Comparison of ENCODE assay signal across 32 cellular contexts in genomic region chr10:14859775-14860174, GRCh38. TPM values are rescaled to one million over a fixed set of nuclear protein-coding genes. Genes with fewer than 3 reads are reported as not detected.
A peak's percentile ranks its signal among the peaks of the same experiment; 100 is the strongest.
DNase-seq lines count a peak whose midpoint lies in the region; ATAC-seq, FAIRE-seq and TF ChIP-seq lines count a peak whose summit lies in the region.
"Had no signal": no experiment of that assay in that cellular context is flagged by ENCODE, and none has a peak within 500 bp of the region (broad histone marks: within the 10 kb centered on the region; RNA-seq: fewer than 3 reads in every experiment).

No MANE protein-coding gene starts in this region.

- no peak overlapping the region for H3K27ac Mint-ChIP-seq in CD4-positive, alpha-beta T cell
- H3K27ac Mint-ChIP-seq: activated CD4-positive, alpha-beta T cell treated with anti-CD3 and anti-CD28 coated beads for 36 hours had no signal

- H3K4me2 ChIP-seq in HepG2 (ENCODE audit: low read depth, low read length) (no peak overlapping the region), hepatocyte (no peak overlapping the region)
- H3K4me2 ChIP-seq: A549 had no signal

- peaks cover 10% of the 10 kb centered on the region; the same call in 1 of the 2 replicates for H3K4me1 ChIP-seq in HepG2 (ENCODE audit: insufficient read depth, low read length)
- no peaks in the 10 kb centered on the region for H3K4me1 ChIP-seq in right lobe of liver
- H3K4me1 ChIP-seq in hepatocyte (ENCODE audit: insufficient read depth) = peaks cover 13% of the 10 kb centered on the region
- H3K4me1 ChIP-seq: BE2C, gastroesophageal sphincter, parathyroid adenoma had no signal

- ATAC-seq in HepG2 (no peak), right lobe of liver (no peak)
- no peak for ATAC-seq in CD4-positive, alpha-beta T cell (ENCODE audit: poor library complexity)
- ATAC-seq: activated CD4-positive, alpha-beta T cell treated with anti-CD3 and anti-CD28 coated beads for 36 hours; activated CD8-positive, alpha-beta T cell treated with anti-CD3 and anti-CD28 coated beads, Interleukin-2, amount 10 ng/mL, durations not matched to agents 7 days and 5 days; gastroesophageal sphincter had no signal

- H3K27me3 Mint-ChIP-seq in CD4-positive, alpha-beta T cell = no peaks in the 10 kb centered on the region
- H3K27me3 Mint-ChIP-seq: activated CD4-positive, alpha-beta T cell treated with anti-CD3 and anti-CD28 coated beads for 36 hours; memory B cell had no signal

- TF ChIP-seq POLR2A in HepG2 (IDR thresholded peaks at IDR 0.05; ENCODE audit: insufficient read depth in 1 of 2, low read depth in 2 of 2, low read length in 2 of 2) (no peak), right lobe of liver (IDR thresholded peaks at IDR 0.05) (no peak), lower leg skin (IDR thresholded peaks at IDR 0.05) (no peak)

- no peak for TF ChIP-seq EP300 in HepG2 (IDR thresholded peaks at IDR 0.05; ENCODE audit: low read depth in 2 of 2, low read length in 2 of 2)
- no peak for TF ChIP-seq EP300 in HepG2 (CRISPR knock-in tag; IDR thresholded peaks at IDR 0.05; ENCODE audit: borderline replicate concordance)

- H3K9ac ChIP-seq in HepG2 (ENCODE audit: insufficient read depth, low read depth, low read length) = no peak overlapping the region
- H3K9ac ChIP-seq: parathyroid adenoma had no signal

- H3K79me2 ChIP-seq in HepG2 (ENCODE audit: insufficient read depth, low read length) = no peaks in the 10 kb centered on the region
- H3K79me2 ChIP-seq in hepatocyte = no peaks in the 10 kb centered on the region

- POLR2A ChIA-PET in HepG2 (lab: Yijun Ruan, JAX) = no interaction called here
- POLR2A ChIA-PET in CD4-positive, alpha-beta T cell (lab: Charles Lee) = no interaction called here

- H3K4me3 ChIP-seq in HepG2 (replicated peaks in 1 of 3; ENCODE audit: insufficient read depth in 1 of 3, low read depth in 2 of 3, low read length in 3 of 3) (no peak overlapping the region), right lobe of liver (no peak overlapping the region), hepatocyte (no peak overlapping the region), lower leg skin (ENCODE audit: low read depth, poor library complexity, severe bottlenecking) (no peak overlapping the region)
- H3K4me3 ChIP-seq: A549, gastroesophageal sphincter, HAP-1, MG63, skin epidermis had no signal

- H3K27me3 ChIP-seq in HepG2 (ENCODE audit: control insufficient read depth in 1 of 2, insufficient read depth in 2 of 2, low read length in 2 of 2) = no peaks in the 10 kb centered on the region
- H3K27me3 ChIP-seq in right lobe of liver = no peaks in the 10 kb centered on the region
- H3K27me3 ChIP-seq in hepatocyte = no peaks in the 10 kb centered on the region
- H3K27me3 ChIP-seq in CD4-positive, alpha-beta T cell (ENCODE audit: control insufficient read depth, insufficient read depth, low read length) = no peaks in the 10 kb centered on the region
- H3K27me3 ChIP-seq: BE2C, gastroesophageal sphincter, MG63 had no signal

- no peaks in the 10 kb centered on the region for H3K9me2 ChIP-seq in hepatocyte (replicated peaks; ENCODE audit: insufficient read depth)

- H3K9me3 Mint-ChIP-seq in CD4-positive, alpha-beta T cell = no peaks in the 10 kb centered on the region
- H3K9me3 Mint-ChIP-seq: memory B cell had no signal

- CTCF ChIA-PET in HepG2 (lab: Yijun Ruan, JAX; ENCODE audit: low intra/inter-chr PET ratio, low total read pairs) = no interaction called here
- CTCF ChIA-PET in CD4-positive, alpha-beta T cell (lab: Charles Lee) = no interaction called here

- no peaks in the 10 kb centered on the region for H4K20me1 ChIP-seq in HepG2 (ENCODE audit: insufficient read depth, low read length)
- no peaks in the 10 kb centered on the region for H4K20me1 ChIP-seq in hepatocyte (ENCODE audit: insufficient read depth, poor library complexity, severe bottlenecking)

- no peak overlapping the region for H3K4me3 Mint-ChIP-seq in CD4-positive, alpha-beta T cell
- H3K4me3 Mint-ChIP-seq: activated CD4-positive, alpha-beta T cell treated with anti-CD3 and anti-CD28 coated beads for 36 hours; activated CD8-positive, alpha-beta T cell treated with anti-CD3 and anti-CD28 coated beads, Interleukin-2, amount 10 ng/mL, durations not matched to agents 7 days and 5 days; memory B cell had no signal

- peaks cover 74% of the 10 kb centered on the region for H3K36me3 Mint-ChIP-seq in CD4-positive, alpha-beta T cell (ENCODE audit: low read depth)

- no peaks in the 10 kb centered on the region for H3K9me3 ChIP-seq in HepG2 (ENCODE audit: low read length)
- no peaks in the 10 kb centered on the region for H3K9me3 ChIP-seq in right lobe of liver
- no peaks in the 10 kb centered on the region for H3K9me3 ChIP-seq in hepatocyte (ENCODE audit: low read depth)
- no peaks in the 10 kb centered on the region for H3K9me3 ChIP-seq in CD4-positive, alpha-beta T cell (ENCODE audit: control insufficient read depth, low read length)
- H3K9me3 ChIP-seq: A549, BE2C, gastroesophageal sphincter, HAP-1, MG63 had no signal

- no peaks in the 10 kb centered on the region for H3K4me1 Mint-ChIP-seq in CD4-positive, alpha-beta T cell (ENCODE audit: low read depth)
- H3K4me1 Mint-ChIP-seq: activated CD4-positive, alpha-beta T cell treated with anti-CD3 and anti-CD28 coated beads for 36 hours; memory B cell had no signal

- H2AFZ ChIP-seq in HepG2 (ENCODE audit: low read length) (no peak overlapping the region), hepatocyte (no peak overlapping the region)
- H2AFZ ChIP-seq: parathyroid adenoma had no signal

- H3K36me3 ChIP-seq in HepG2 (replicated peaks in 1 of 2; ENCODE audit: control insufficient read depth in 1 of 2, insufficient read depth in 2 of 2, low read length in 2 of 2) = peaks cover 0 to 6% of the 10 kb centered on the region in 2 experiments; a peak in 2 of 5 replicates
- no peaks in the 10 kb centered on the region for H3K36me3 ChIP-seq in right lobe of liver
- H3K36me3 ChIP-seq in hepatocyte (replicated peaks; ENCODE audit: insufficient read depth, low read depth) = no peaks in the 10 kb centered on the region
- H3K36me3 ChIP-seq: BE2C had no signal

- no peak for TF ChIP-seq RAD21 in HepG2 (CRISPR knock-in tag; IDR thresholded peaks at IDR 0.05)

- TF ChIP-seq CTCF in HepG2 (CRISPR knock-in tag; IDR thresholded peaks at IDR 0.05) (no peak), right lobe of liver (IDR thresholded peaks at IDR 0.05) (no peak), hepatocyte (IDR thresholded peaks at IDR 0.05; ENCODE audit: poor library complexity) (no peak), lower leg skin (IDR thresholded peaks at IDR 0.05) (no peak)
- TF ChIP-seq CTCF in CD4-positive, alpha-beta T cell (IDR thresholded peaks at IDR 0.05) = no peak

- DNase-seq in HepG2 (ENCODE audit: low spot score) (no peak), right lobe of liver (no peak), RCC 7860 (ENCODE audit: low spot score) (no peak), hepatocyte (ENCODE audit: low spot score) (no peak), G401 (ENCODE audit: low spot score) (no peak), lower leg skin (ENCODE audit: low spot score in 2 of 2) (no peak), NCI-H146 (lab: John Stamatoyannopoulos, UW) (no peak)
- no peak for DNase-seq in CD4-positive, alpha-beta T cell
- DNase-seq: activated CD4-positive, alpha-beta T cell treated with anti-CD3 and anti-CD28 coated beads for 36 hours; activated CD8-positive, alpha-beta T cell treated with anti-CD3 and anti-CD28 coated beads, Interleukin-2, amount 10 ng/mL, durations not matched to agents 7 days and 5 days; activated naive CD4-positive, alpha-beta T cell treated with anti-CD3 and anti-CD28 coated beads, Interleukin-2, amount 50 U/mL, for 16 hours; amygdala; BE2C; DMS79; GF-D8; left colon; MG63; NCI-H1417 treated with DMSO at 0.1 percent for 48 hours; NCI-H2081 treated with DMSO at 0.1 percent for 48 hours; NCI-H2227 treated with DMSO at 0.1 percent for 48 hours; NCI-H526; retina; SIG-M5; stimulated activated naive CD4-positive, alpha-beta T cell treated with Interleukin-2 at 50 U/mL for 16 hours; T1000 had no signal

- no peak overlapping the region for H3K27ac ChIP-seq in HepG2 (ENCODE audit: extremely low read length, insufficient read depth, low read length)
- H3K27ac ChIP-seq in right lobe of liver = no peak overlapping the region
- H3K27ac ChIP-seq in hepatocyte = peak overlapping the region; percentile 67
- H3K27ac ChIP-seq in CD4-positive, alpha-beta T cell (ENCODE audit: low read depth, low read length) = no peak overlapping the region
- H3K27ac ChIP-seq: A549, gastroesophageal sphincter, parathyroid adenoma, skin epidermis, VCaP had no signal

- intact Hi-C loops in HepG2 (cut with micrococcal nuclease; ENCODE audit: unreplicated experiment) (no loop called here), right lobe of liver (cut with DNase I) (no loop called here), lower leg skin (cut with DNase I; ENCODE audit: low total_unique reads) (no loop called here)
- intact Hi-C loops in CD4-positive, alpha-beta T cell (cut with DNase I, micrococcal nuclease) = no loop called here

- FAIRE-seq in HepG2 (lab: Jason Lieb, UNC) (no peak), RCC 7860 (lab: Jason Lieb, UNC) (peak; percentile 10)
- FAIRE-seq: A549 had no signal

- in situ Hi-C loops in HepG2 (cut with HindIII; ENCODE audit: extremely low pct_ligation_motif_present, low pct_unique_long_range_greater_than_20kb) = no loop called here
- in situ Hi-C loops in G401 (cut with HindIII; ENCODE audit: low sequenced_read_pairs) = no loop called here

- no TSS peak for BruUV-seq in HepG2 (replicated peaks; lab: Mats Ljungman, UMichigan)

RNA-seq across cellular contexts. Expression of gene SUV39H2, which starts 18.9 kb away (rescaled TPM):
- total RNA-seq in HepG2 (2016; rRNA removed; fragmentation: Illumina TruSeq; extraction: Trizol) (44.3 and 68.8 TPM in 2 replicates), right lobe of liver (1 to 10 TPM; 2.8 to 6.0 (median 4.1) TPM), hepatocyte (15.5 and 19.9 TPM in 2 replicates), lower leg skin (1 to 10 TPM in 3 of 4 donors, under 1 TPM in 1; 0.99 to 5.3 (median 3.5) TPM)
- total RNA-seq in HepG2 (2016; cell fraction: cytosol; rRNA removed; fragmentation: Illumina TruSeq; extraction: Trizol; ENCODE audit: low read depth) = 20.7 and 23.6 TPM in 2 replicates
- 42.7 and 64.8 TPM in 2 replicates for total RNA-seq in HepG2 (2016; cell fraction: insoluble cytoplasmic fraction; rRNA removed; fragmentation: Illumina TruSeq; extraction: Trizol)
- total RNA-seq in HepG2 (2016; cell fraction: membrane; rRNA removed; fragmentation: Illumina TruSeq; extraction: Trizol) = 49.3 and 50.1 TPM in 2 replicates
- total RNA-seq in HepG2 (2016; cell fraction: nucleus; rRNA removed; fragmentation: Illumina TruSeq; extraction: Trizol) = 30.7 and 31.3 TPM in 2 replicates
- polyA plus RNA-seq in HepG2 (2011; rRNA removed) (5.9 and 9.0 TPM in 2 replicates), hepatocyte (8.0 and 8.6 TPM in 2 replicates)
- polyA plus RNA-seq in HepG2 (2011; cell fraction: cytosol; rRNA removed) = 3.1 and 5.2 TPM in 2 replicates
- 4.5 and 5.0 TPM in 2 replicates for polyA plus RNA-seq in HepG2 (2011; cell fraction: nucleus; rRNA removed)
- polyA plus RNA-seq in HepG2 (2012) = 12.7 and 17.6 TPM in 2 replicates
- 13.6 and 17.0 TPM in 2 replicates for polyA plus RNA-seq in HepG2 (2016; cell fraction: cytosol; fragmentation: Illumina TruSeq; extraction: Trizol; ENCODE audit: low read depth)
- 54.6 and 59.6 TPM in 2 replicates for polyA plus RNA-seq in HepG2 (2016; cell fraction: insoluble cytoplasmic fraction; fragmentation: Illumina TruSeq; extraction: Trizol; ENCODE audit: low read depth)
- polyA plus RNA-seq in HepG2 (2016; cell fraction: membrane; fragmentation: Illumina TruSeq; extraction: Trizol; ENCODE audit: low read depth) = 29.4 and 34.4 TPM in 2 replicates
- polyA plus RNA-seq in HepG2 (2016; cell fraction: nucleus; fragmentation: Illumina TruSeq; extraction: Trizol; ENCODE audit: insufficient read depth, low read depth) = 25.2 and 27.2 TPM in 2 replicates
- polyA minus RNA-seq in HepG2 (2011; rRNA and poly(A)+ RNA removed; ENCODE audit: low replicate concordance) = 14.8 and 22.1 TPM in 2 replicates
- 12.4 and 12.8 TPM in 2 replicates for polyA minus RNA-seq in HepG2 (2011; cell fraction: cytosol; rRNA and poly(A)+ RNA removed)
- polyA minus RNA-seq in HepG2 (2011; cell fraction: nucleus; rRNA and poly(A)+ RNA removed) = 27.1 and 31.3 TPM in 2 replicates
- 31.0 and 44.0 TPM in 2 replicates for total RNA-seq in G401 (2014; rRNA removed; shearing (Covaris generic))
- 1 to 10 TPM; 3.4 to 3.5 TPM for total RNA-seq in CD4-positive, alpha-beta T cell

RNA-seq across cellular contexts. Expression of gene HSPA14, which starts 21.7 kb away (rescaled TPM):
- total RNA-seq in HepG2 (2016; rRNA removed; fragmentation: Illumina TruSeq; extraction: Trizol) (29.8 and 42.9 TPM in 2 replicates), right lobe of liver (1 to 10 TPM; 2.7 to 8.6 (median 4.9) TPM), hepatocyte (12.8 and 20.2 TPM in 2 replicates), lower leg skin (1 to 10 TPM; 3.6 to 9.2 (median 5.9) TPM)
- total RNA-seq in HepG2 (2016; cell fraction: cytosol; rRNA removed; fragmentation: Illumina TruSeq; extraction: Trizol; ENCODE audit: low read depth) = 6.3 and 7.7 TPM in 2 replicates
- 29.1 and 44.5 TPM in 2 replicates for total RNA-seq in HepG2 (2016; cell fraction: insoluble cytoplasmic fraction; rRNA removed; fragmentation: Illumina TruSeq; extraction: Trizol)
- total RNA-seq in HepG2 (2016; cell fraction: membrane; rRNA removed; fragmentation: Illumina TruSeq; extraction: Trizol) = 14.3 TPM in 2 replicates
- total RNA-seq in HepG2 (2016; cell fraction: nucleus; rRNA removed; fragmentation: Illumina TruSeq; extraction: Trizol) = 14.4 and 15.2 TPM in 2 replicates
- polyA plus RNA-seq in HepG2 (2011; rRNA removed) (6.7 and 10.7 TPM in 2 replicates), hepatocyte (9.9 and 13.8 TPM in 2 replicates)
- polyA plus RNA-seq in HepG2 (2011; cell fraction: cytosol; rRNA removed) = 4.2 and 4.8 TPM in 2 replicates
- polyA plus RNA-seq in HepG2 (2011; cell fraction: nucleus; rRNA removed) = 5.3 and 6.5 TPM in 2 replicates
- 6.8 and 7.8 TPM in 2 replicates for polyA plus RNA-seq in HepG2 (2012)
- 4.1 and 4.4 TPM in 2 replicates for polyA plus RNA-seq in HepG2 (2016; cell fraction: cytosol; fragmentation: Illumina TruSeq; extraction: Trizol; ENCODE audit: low read depth)
- polyA plus RNA-seq in HepG2 (2016; cell fraction: insoluble cytoplasmic fraction; fragmentation: Illumina TruSeq; extraction: Trizol; ENCODE audit: low read depth) = 34.0 and 35.5 TPM in 2 replicates
- polyA plus RNA-seq in HepG2 (2016; cell fraction: membrane; fragmentation: Illumina TruSeq; extraction: Trizol; ENCODE audit: low read depth) = 6.9 and 7.7 TPM in 2 replicates
- polyA plus RNA-seq in HepG2 (2016; cell fraction: nucleus; fragmentation: Illumina TruSeq; extraction: Trizol; ENCODE audit: insufficient read depth, low read depth) = 19.9 and 23.1 TPM in 2 replicates
- polyA minus RNA-seq in HepG2 (2011; rRNA and poly(A)+ RNA removed; ENCODE audit: low replicate concordance) = 1.3 and 3.7 TPM in 2 replicates
- 2.6 and 3.1 TPM in 2 replicates for polyA minus RNA-seq in HepG2 (2011; cell fraction: cytosol; rRNA and poly(A)+ RNA removed)
- polyA minus RNA-seq in HepG2 (2011; cell fraction: nucleus; rRNA and poly(A)+ RNA removed) = 10.1 and 10.6 TPM in 2 replicates
- total RNA-seq in G401 (2014; rRNA removed; shearing (Covaris generic)) = 52.3 and 63.7 TPM in 2 replicates
- 10 to 100 TPM; 29.1 to 33.4 TPM for total RNA-seq in CD4-positive, alpha-beta T cell

RNA-seq across cellular contexts. Expression of gene MSANTD7, which starts 21.7 kb away (rescaled TPM):
- total RNA-seq in HepG2 (2016; rRNA removed; fragmentation: Illumina TruSeq; extraction: Trizol) = 16.7 and 22.8 TPM in 2 replicates
- 2.6 and 2.8 TPM in 2 replicates for total RNA-seq in HepG2 (2016; cell fraction: cytosol; rRNA removed; fragmentation: Illumina TruSeq; extraction: Trizol; ENCODE audit: low read depth)
- total RNA-seq in HepG2 (2016; cell fraction: insoluble cytoplasmic fraction; rRNA removed; fragmentation: Illumina TruSeq; extraction: Trizol) = 17.3 and 21.2 TPM in 2 replicates
- total RNA-seq in HepG2 (2016; cell fraction: membrane; rRNA removed; fragmentation: Illumina TruSeq; extraction: Trizol) = 12.6 and 15.8 TPM in 2 replicates
- 11.5 and 14.9 TPM in 2 replicates for total RNA-seq in HepG2 (2016; cell fraction: nucleus; rRNA removed; fragmentation: Illumina TruSeq; extraction: Trizol)
- polyA plus RNA-seq in HepG2 (2011; rRNA removed) = 3.3 and 3.7 TPM in 2 replicates
- 2.3 and 2.5 TPM in 2 replicates for polyA plus RNA-seq in HepG2 (2011; cell fraction: cytosol; rRNA removed)
- polyA plus RNA-seq in HepG2 (2011; cell fraction: nucleus; rRNA removed) = 3.1 and 3.3 TPM in 2 replicates
- polyA plus RNA-seq in HepG2 (2012) = 5.0 and 5.4 TPM in 2 replicates
- 1.9 and 2.6 TPM in 2 replicates for polyA plus RNA-seq in HepG2 (2016; cell fraction: cytosol; fragmentation: Illumina TruSeq; extraction: Trizol; ENCODE audit: low read depth)
- 13.5 and 15.6 TPM in 2 replicates for polyA plus RNA-seq in HepG2 (2016; cell fraction: insoluble cytoplasmic fraction; fragmentation: Illumina TruSeq; extraction: Trizol; ENCODE audit: low read depth)
- 5.8 and 7.4 TPM in 2 replicates for polyA plus RNA-seq in HepG2 (2016; cell fraction: membrane; fragmentation: Illumina TruSeq; extraction: Trizol; ENCODE audit: low read depth)
- polyA plus RNA-seq in HepG2 (2016; cell fraction: nucleus; fragmentation: Illumina TruSeq; extraction: Trizol; ENCODE audit: insufficient read depth, low read depth) = 14.2 and 14.9 TPM in 2 replicates
- polyA minus RNA-seq in HepG2 (2011; rRNA and poly(A)+ RNA removed; ENCODE audit: low replicate concordance) = 13.9 and 22.5 TPM in 2 replicates
- 5.7 and 6.6 TPM in 2 replicates for polyA minus RNA-seq in HepG2 (2011; cell fraction: cytosol; rRNA and poly(A)+ RNA removed)
- polyA minus RNA-seq in HepG2 (2011; cell fraction: nucleus; rRNA and poly(A)+ RNA removed) = 13.1 and 14.9 TPM in 2 replicates
- 1 to 10 TPM; 2.2 to 6.0 (median 3.2) TPM for total RNA-seq in right lobe of liver
- 13.3 and 14.0 TPM in 2 replicates for total RNA-seq in hepatocyte
- polyA plus RNA-seq in hepatocyte = 9.2 and 11.6 TPM in 2 replicates
- 29.2 and 34.5 TPM in 2 replicates for total RNA-seq in G401 (2014; rRNA removed; shearing (Covaris generic))
- total RNA-seq in lower leg skin = 10 to 100 TPM in 3 of 4 donors, 1 to 10 TPM in 1; 8.7 to 12.2 (median 10.7) TPM
- 10 to 100 TPM; 26.2 to 26.9 TPM for total RNA-seq in CD4-positive, alpha-beta T cell

RNA-seq across cellular contexts. Expression of gene CDNF, which starts 21.9 kb away (rescaled TPM):
- 0.33 and 0.38 TPM in 2 replicates for total RNA-seq in HepG2 (2016; rRNA removed; fragmentation: Illumina TruSeq; extraction: Trizol)
- total RNA-seq in HepG2 (2016; cell fraction: cytosol; rRNA removed; fragmentation: Illumina TruSeq; extraction: Trizol; ENCODE audit: low read depth) = not detected in 2 replicates
- total RNA-seq in HepG2 (2016; cell fraction: insoluble cytoplasmic fraction; rRNA removed; fragmentation: Illumina TruSeq; extraction: Trizol) = 0.18 and 0.22 TPM in 2 replicates
- 0.24 and 0.31 TPM in 2 replicates for total RNA-seq in HepG2 (2016; cell fraction: membrane; rRNA removed; fragmentation: Illumina TruSeq; extraction: Trizol)
- 0.50 and 0.99 TPM in 2 replicates for total RNA-seq in HepG2 (2016; cell fraction: nucleus; rRNA removed; fragmentation: Illumina TruSeq; extraction: Trizol)
- polyA plus RNA-seq in HepG2 (2011; rRNA removed) = 0.29 and 0.40 TPM in 2 replicates
- polyA plus RNA-seq in HepG2 (2011; cell fraction: cytosol; rRNA removed) = 0.28 and 0.30 TPM in 2 replicates
- 0.90 TPM in 1 of 2 replicates, not detected in the other for polyA plus RNA-seq in HepG2 (2011; cell fraction: nucleus; rRNA removed)
- polyA plus RNA-seq in HepG2 (2012) = 0.37 and 0.55 TPM in 2 replicates
- 0.11 and 0.36 TPM in 2 replicates for polyA plus RNA-seq in HepG2 (2016; cell fraction: cytosol; fragmentation: Illumina TruSeq; extraction: Trizol; ENCODE audit: low read depth)
- polyA plus RNA-seq in HepG2 (2016; cell fraction: insoluble cytoplasmic fraction; fragmentation: Illumina TruSeq; extraction: Trizol; ENCODE audit: low read depth) = 0.22 TPM in 1 of 2 replicates, not detected in the other
- polyA plus RNA-seq in HepG2 (2016; cell fraction: membrane; fragmentation: Illumina TruSeq; extraction: Trizol; ENCODE audit: low read depth) = 0.23 and 0.35 TPM in 2 replicates
- polyA plus RNA-seq in HepG2 (2016; cell fraction: nucleus; fragmentation: Illumina TruSeq; extraction: Trizol; ENCODE audit: insufficient read depth, low read depth) = 0.96 and 1.9 TPM in 2 replicates
- not detected in 2 replicates for polyA minus RNA-seq in HepG2 (2011; rRNA and poly(A)+ RNA removed; ENCODE audit: low replicate concordance)
- 0.59 TPM in 1 of 2 replicates, not detected in the other for polyA minus RNA-seq in HepG2 (2011; cell fraction: cytosol; rRNA and poly(A)+ RNA removed)
- 0.64 and 1.4 TPM in 2 replicates for polyA minus RNA-seq in HepG2 (2011; cell fraction: nucleus; rRNA and poly(A)+ RNA removed)
- 1 to 10 TPM in 5 of 6 experiments, under 1 TPM in 1; 0.93 to 4.5 (median 3.7) TPM for total RNA-seq in right lobe of liver
- total RNA-seq in hepatocyte = 3.1 and 7.6 TPM in 2 replicates
- 2.3 and 2.4 TPM in 2 replicates for polyA plus RNA-seq in hepatocyte
- 0.27 and 0.49 TPM in 2 replicates for total RNA-seq in G401 (2014; rRNA removed; shearing (Covaris generic))
- 1 to 10 TPM; 1.9 to 9.8 (median 3.9) TPM for total RNA-seq in lower leg skin
- 1 to 10 TPM; 3.2 to 3.7 TPM for total RNA-seq in CD4-positive, alpha-beta T cell
